ENCODE assay signal across 26 cellular contexts in genomic region chr2:27730249-27730648, GRCh38. TPM values are rescaled to one million over a fixed set of nuclear protein-coding genes. Genes with fewer than 3 reads are reported as not detected.
DNase-seq lines count a peak whose midpoint lies in the region; ATAC-seq, FAIRE-seq and TF ChIP-seq lines count a peak whose summit lies in the region.
"Had no signal": no experiment of that assay in that cellular context is flagged by ENCODE, and none has a peak within 500 bp of the region (broad histone marks: within the 10 kb centered on the region; RNA-seq: fewer than 3 reads in every experiment).

No MANE protein-coding gene starts in this region.

- POLR2A ChIA-PET in RWPE1 (lab: Yijun Ruan, JAX; ENCODE audit: low non-redundant PET): no interaction called here

- DNase-seq in RWPE1 (ENCODE audit: low spot score): no peak
- peak; percentile 51 for DNase-seq in small intestine
- no peak for DNase-seq in stimulated activated naive CD8-positive, alpha-beta T cell treated with anti-CD3 and anti-CD28 coated beads, Interleukin-15, amount 100 ng/mL, for 72 hours
- no peak for DNase-seq in EL
- no peak for DNase-seq in activated effector memory CD4-positive, alpha-beta T cell treated with anti-CD3 and anti-CD28 coated beads, Interleukin-2, amount 50 U/mL, for 16 hours
- DNase-seq: activated CD4-positive, alpha-beta memory T cell treated with anti-CD3 and anti-CD28 coated beads for 36 hours; activated naive CD4-positive, alpha-beta T cell; activated T-cell treated with anti-CD3 and anti-CD28 coated beads for 4 hours; CD4-positive, alpha-beta T cell; dorsolateral prefrontal cortex; foreskin fibroblast; GDM1; HCEC 1CT; hypothalamus; natural killer cell; NCI-H1694 treated with DMSO at 0.1 percent for 48 hours; NCI-H526 treated with DMSO at 0.1 percent for 48 hours; T-helper 9 cell had no signal

- CTCF ChIA-PET in RWPE1 (lab: Yijun Ruan, JAX): interaction anchor here (0.5 to 0.6 kb wide), 2 partner anchors 25 to 27 kb away, joined by 4 read pairs; no protein-coding TSS in a partner anchor

- H3K27me3 ChIP-seq in gastroesophageal sphincter (no peaks in the 10 kb centered on the region), liver (ENCODE audit: control insufficient read depth in 4 of 4, insufficient read depth in 4 of 4, low read length in 3 of 4) (no peaks in the 10 kb centered on the region), small intestine (ENCODE audit: control insufficient read depth in 2 of 2, insufficient read depth in 2 of 2, low read length in 2 of 2) (no peaks in the 10 kb centered on the region)
- H3K27me3 ChIP-seq: dorsolateral prefrontal cortex had no signal

- ATAC-seq in gastroesophageal sphincter: peak; percentile 20
- no peak for ATAC-seq in GM18520 (IDR thresholded peaks at IDR 0.05; ENCODE audit: unreplicated experiment)
- no peak for ATAC-seq in stimulated activated naive CD8-positive, alpha-beta T cell treated with anti-CD3 and anti-CD28 coated beads, Interleukin-15, amount 100 ng/mL, for 72 hours
- ATAC-seq: natural killer cell, sciatic nerve, WTC11 had no signal

- no peaks in the 10 kb centered on the region for H3K27me3 Mint-ChIP-seq in stimulated activated naive CD8-positive, alpha-beta T cell treated with anti-CD3 and anti-CD28 coated beads, Interleukin-15, amount 100 ng/mL, for 72 hours
- H3K27me3 Mint-ChIP-seq: activated CD4-positive, alpha-beta memory T cell treated with anti-CD3 and anti-CD28 coated beads for 36 hours; CD4-positive, alpha-beta T cell had no signal

- WGBS in gastroesophageal sphincter (ENCODE audit: low coverage in 1 of 2), 2 donors: no CpG with 5 or more reads among the region's 3 CpGs
- 82% methylated on average over 3 of the region's 3 CpGs for WGBS in liver
- 27 to 57% (median 48%) methylated on average over 3 of the region's 3 CpGs for WGBS in small intestine, 3 donors

- no peaks in the 10 kb centered on the region for H3K9me3 ChIP-seq in gastroesophageal sphincter
- no peaks in the 10 kb centered on the region for H3K9me3 ChIP-seq in liver (ENCODE audit: control insufficient read depth in 4 of 4, low read length in 3 of 4)
- H3K9me3 ChIP-seq in small intestine (ENCODE audit: control insufficient read depth, low read depth): no peaks in the 10 kb centered on the region

- H3K4me1 ChIP-seq in gastroesophageal sphincter: peaks cover 0 to 20% (median 8%) of the 10 kb centered on the region in 3 donors
- peaks cover 0 to 3% (median under 1%) of the 10 kb centered on the region in 4 donors for H3K4me1 ChIP-seq in liver (ENCODE audit: control insufficient read depth in 4 of 4, insufficient read depth in 4 of 4, low read length in 3 of 4)
- peaks cover 6 to 16% of the 10 kb centered on the region in 2 donors for H3K4me1 ChIP-seq in small intestine (ENCODE audit: control insufficient read depth in 2 of 2, insufficient read depth in 1 of 2, low read depth in 1 of 2, low read length in 1 of 2)

- H3K27ac Mint-ChIP-seq in stimulated activated naive CD8-positive, alpha-beta T cell treated with anti-CD3 and anti-CD28 coated beads, Interleukin-15, amount 100 ng/mL, for 72 hours: no peak overlapping the region
- H3K27ac Mint-ChIP-seq: activated CD4-positive, alpha-beta memory T cell treated with anti-CD3 and anti-CD28 coated beads for 36 hours; CD4-positive, alpha-beta T cell; natural killer cell; WTC11 had no signal

- H3K4me3 Mint-ChIP-seq in stimulated activated naive CD8-positive, alpha-beta T cell treated with anti-CD3 and anti-CD28 coated beads, Interleukin-15, amount 100 ng/mL, for 72 hours: no peak overlapping the region
- H3K4me3 Mint-ChIP-seq: activated CD4-positive, alpha-beta memory T cell treated with anti-CD3 and anti-CD28 coated beads for 36 hours; CD4-positive, alpha-beta T cell; natural killer cell; WTC11 had no signal

- H3K4me3 ChIP-seq in gastroesophageal sphincter (no peak overlapping the region), liver (ENCODE audit: low read depth in 1 of 3, low read length in 3 of 3) (no peak overlapping the region), small intestine (ENCODE audit: low read depth in 1 of 2, low read length in 2 of 2) (no peak overlapping the region)
- H3K4me3 ChIP-seq: dorsolateral prefrontal cortex had no signal

- no peak overlapping the region for H3K9ac ChIP-seq in liver (ENCODE audit: low read depth in 1 of 2, low read length in 2 of 2)
- H3K9ac ChIP-seq: KMS-11, parathyroid adenoma had no signal

- TF ChIP-seq EP300 in gastroesophageal sphincter (IDR thresholded peaks at IDR 0.05): no peak

- no peak for TF ChIP-seq RAD21 in liver (IDR thresholded peaks at IDR 0.05)

- peaks cover 23% of the 10 kb centered on the region for H3K4me1 Mint-ChIP-seq in stimulated activated naive CD8-positive, alpha-beta T cell treated with anti-CD3 and anti-CD28 coated beads, Interleukin-15, amount 100 ng/mL, for 72 hours

- no peaks in the 10 kb centered on the region for H3K9me3 Mint-ChIP-seq in stimulated activated naive CD8-positive, alpha-beta T cell treated with anti-CD3 and anti-CD28 coated beads, Interleukin-15, amount 100 ng/mL, for 72 hours
- H3K9me3 Mint-ChIP-seq: CD4-positive, alpha-beta T cell; natural killer cell; WTC11 had no signal

- FAIRE-seq in small intestine (lab: Jason Lieb, UNC): no peak
- FAIRE-seq: bronchial epithelial cell had no signal

- no peaks in the 10 kb centered on the region for H3K36me3 ChIP-seq in gastroesophageal sphincter
- no peaks in the 10 kb centered on the region for H3K36me3 ChIP-seq in liver (ENCODE audit: control insufficient read depth in 4 of 4, insufficient read depth in 3 of 4, low read depth in 1 of 4, low read length in 3 of 4)
- H3K36me3 ChIP-seq in small intestine (ENCODE audit: control insufficient read depth in 2 of 2, insufficient read depth in 2 of 2, low read length in 2 of 2): no peaks in the 10 kb centered on the region

- TF ChIP-seq CTCF in RWPE1 (conservative IDR thresholded peaks at IDR 0.05; ENCODE audit: low read depth): no peak
- TF ChIP-seq CTCF in gastroesophageal sphincter (IDR thresholded peaks at IDR 0.05): no peak
- TF ChIP-seq CTCF in liver (IDR thresholded peaks at IDR 0.05; ENCODE audit: low read depth, low read length, missing input control): no peak

- no peak for TF ChIP-seq POLR2A in gastroesophageal sphincter (IDR thresholded peaks at IDR 0.05)

- H3K27ac ChIP-seq in RWPE1: peak overlapping the region; percentile 20; the same call in 1 of the 2 replicates
- peak overlapping the region in 2 of 4 donors; percentile 45 to 48 for H3K27ac ChIP-seq in gastroesophageal sphincter
- H3K27ac ChIP-seq in liver (ENCODE audit: low read depth in 1 of 2, low read length in 2 of 2): peak overlapping the region in 1 of 2 donors; percentile 45
- peak overlapping the region; percentile 57 to 86 for H3K27ac ChIP-seq in small intestine (ENCODE audit: low read depth in 1 of 2, low read length in 1 of 2)
- H3K27ac ChIP-seq: KMS-11 had no signal

TF ChIP-seq in liver, 16 proteins besides CTCF, POLR2A, EP300 and RAD21 (continues in another document):
- peak; percentile 25 for TF ChIP-seq SP1 (IDR thresholded peaks at IDR 0.05)
- TF ChIP-seq RXRA (IDR thresholded peaks at IDR 0.05): no peak
- no peak for TF ChIP-seq FOXA2 (IDR thresholded peaks at IDR 0.05)
- TF ChIP-seq GABPA (IDR thresholded peaks at IDR 0.05 in 1 of 2, conservative IDR thresholded peaks at IDR 0.05 in 1 of 2): no peak
- TF ChIP-seq NR2F2 (IDR thresholded peaks at IDR 0.05): peak; percentile 87
- no peak for TF ChIP-seq MAX (IDR thresholded peaks at IDR 0.05)
- TF ChIP-seq HNF4A (conservative IDR thresholded peaks at IDR 0.05): no peak
- no peak for TF ChIP-seq FOXA1 (IDR thresholded peaks at IDR 0.05)
- TF ChIP-seq JUND (IDR thresholded peaks at IDR 0.05): no peak
- TF ChIP-seq ZBTB33 (IDR thresholded peaks at IDR 0.05): no peak

RNA-seq across cellular contexts. Expression of gene MRPL33, which starts 41.3 kb away (rescaled TPM):
- total RNA-seq in gastroesophageal sphincter (100 to 1,000 TPM; 216 to 448 (median 360) TPM), liver (10 to 100 TPM; 31.2 to 35.7 TPM)
- polyA plus RNA-seq in liver (100 to 1,000 TPM in 1 of 2 donors, 10 to 100 TPM in 1; 46.2 to 130 TPM), small intestine (100 to 1,000 TPM; 118 to 156 (median 137) TPM)

Comparison
In these comparisons a context has a peak if more than half of its experiments do, and no peak if none do; other contexts are left out.
1. RNA of gene MRPL33, which starts 41.3 kb away (total RNA-seq): 216 to 448 TPM in gastroesophageal sphincter; 31.2 to 35.7 TPM in liver; every median in the first group is over 4 times any median in the second.